Comparison of ENCODE assay signal across 23 cellular contexts in the genomic region with DNA sequence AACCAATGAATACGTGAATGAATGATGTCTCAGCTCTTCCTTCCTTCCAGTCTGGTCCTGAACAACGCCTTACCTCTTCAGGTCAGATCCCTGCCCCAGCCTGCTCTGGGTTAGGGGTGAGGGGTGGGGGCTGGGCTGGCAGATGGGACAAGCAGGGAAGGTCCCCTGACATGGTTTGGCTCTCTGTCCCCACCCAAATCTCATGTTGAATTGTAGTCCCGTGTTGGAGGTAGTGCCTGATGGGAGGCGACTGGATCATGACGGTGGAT. TPM values are rescaled to one million over a fixed set of nuclear protein-coding genes. Genes with fewer than 3 reads are reported as not detected.
DNase-seq lines count a peak whose midpoint lies in the region; ATAC-seq and TF ChIP-seq lines count a peak whose summit lies in the region.
"Had no signal": no experiment of that assay in that cellular context is flagged by ENCODE, and none has a peak within 500 bp of the region (broad histone marks: within the 10 kb centered on the region; RNA-seq: fewer than 3 reads in every experiment).

No MANE protein-coding gene starts in this region.

- H3K4me1 ChIP-seq in tibial artery, result no peaks in the 10 kb centered on the region
- H3K4me1 ChIP-seq: SJSA1 had no signal

- H3K27me3 ChIP-seq in tibial artery, result peaks cover 0 to 58% of the 10 kb centered on the region in 2 donors

- DNase-seq in Right ventricle myocardium inferior (ENCODE audit: missing footprints) (peak; percentile 9), Right ventricle myocardium superior (no peak), naive B cell (no peak), tibial artery (no peak), AML-193 (lab: John Stamatoyannopoulos, UW) (no peak), endothelial cell (ENCODE audit: low spot score) (no peak)
- no peak for DNase-seq in stimulated activated effector memory CD8-positive, alpha-beta T cell treated with anti-CD3 and anti-CD28 coated beads, Interleukin-12 subunit alpha, Interleukin-12 subunit beta, amount 100 ng/mL, for 72 hours (ENCODE audit: low spot score in 2 of 2)
- DNase-seq: Calu3; DMS79 treated with DMSO at 0.1 percent for 48 hours; NCI-H1105 treated with DMSO at 0.1 percent for 48 hours; NCI-H146; NCI-H1930; NCI-H2107; NCI-H446 treated with DMSO at 0.1 percent for 48 hours; NCI-H526; NCI-H82; NK-92 treated with Interleukin-12 subunit alpha and Interleukin-12 subunit beta, amount 100 ng/mL, for 24 hours had no signal

- H3K36me3 ChIP-seq in tibial artery, result no peaks in the 10 kb centered on the region
- H3K36me3 ChIP-seq: SJSA1 had no signal

- H3K27ac Mint-ChIP-seq in IgD-negative memory B cell, result peak overlapping the region in 2 of 3 donors; percentile 98 to 99
- peak overlapping the region; percentile 98 to 100 (median 99) for H3K27ac Mint-ChIP-seq in naive B cell
- H3K27ac Mint-ChIP-seq in endothelial cell (ENCODE audit: unreplicated experiment), result no peak overlapping the region
- no peak overlapping the region for H3K27ac Mint-ChIP-seq in stimulated activated effector memory CD8-positive, alpha-beta T cell treated with anti-CD3 and anti-CD28 coated beads, Interleukin-12 subunit alpha, Interleukin-12 subunit beta, amount 100 ng/mL, for 72 hours
- H3K27ac Mint-ChIP-seq: CD8-positive, alpha-beta memory T cell had no signal

- H3K27me3 Mint-ChIP-seq in IgD-negative memory B cell (peaks cover 1% of the 10 kb centered on the region), naive B cell (peaks cover 0 to 5% (median 0%) of the 10 kb centered on the region in 3 donors), endothelial cell (ENCODE audit: unreplicated experiment) (peaks cover 6% of the 10 kb centered on the region)

- no peak overlapping the region for H3K4me3 ChIP-seq in tibial artery
- H3K4me3 ChIP-seq: SJSA1 had no signal

- intact Hi-C loops in Right ventricle myocardium inferior (cut with DNase I), result no loop called here
- intact Hi-C loops in Right ventricle myocardium superior (cut with DNase I), result no loop called here
- intact Hi-C loops in tibial artery (cut with DNase I; ENCODE audit: low total_unique reads), result no loop called here

- H3K36me3 Mint-ChIP-seq in IgD-negative memory B cell, result peaks cover 2% of the 10 kb centered on the region
- H3K36me3 Mint-ChIP-seq in naive B cell, result peaks cover 5 to 14% of the 10 kb centered on the region in 2 donors
- peaks cover 8% of the 10 kb centered on the region for H3K36me3 Mint-ChIP-seq in endothelial cell (ENCODE audit: low read depth, unreplicated experiment)
- no peaks in the 10 kb centered on the region for H3K36me3 Mint-ChIP-seq in stimulated activated effector memory CD8-positive, alpha-beta T cell treated with anti-CD3 and anti-CD28 coated beads, Interleukin-12 subunit alpha, Interleukin-12 subunit beta, amount 100 ng/mL, for 72 hours
- H3K36me3 Mint-ChIP-seq: CD14-positive monocyte had no signal

- H3K4me1 Mint-ChIP-seq in IgD-negative memory B cell (peaks cover 23 to 28% (median 25%) of the 10 kb centered on the region in 3 donors), naive B cell (peaks cover 35 to 62% (median 47%) of the 10 kb centered on the region in 3 donors), endothelial cell (ENCODE audit: unreplicated experiment) (no peaks in the 10 kb centered on the region)
- peaks cover 8% of the 10 kb centered on the region for H3K4me1 Mint-ChIP-seq in stimulated activated effector memory CD8-positive, alpha-beta T cell treated with anti-CD3 and anti-CD28 coated beads, Interleukin-12 subunit alpha, Interleukin-12 subunit beta, amount 100 ng/mL, for 72 hours

- no peak for ATAC-seq in Right ventricle myocardium inferior
- ATAC-seq in Right ventricle myocardium superior (ENCODE audit: poor library complexity), result no peak
- ATAC-seq in naive B cell (ENCODE audit: low read depth in 2 of 2), result no peak
- no peak for ATAC-seq in stimulated activated effector memory CD8-positive, alpha-beta T cell treated with anti-CD3 and anti-CD28 coated beads, Interleukin-12 subunit alpha, Interleukin-12 subunit beta, amount 100 ng/mL, for 72 hours
- ATAC-seq: PC-3 had no signal

- peak overlapping the region in 2 of 4 donors; percentile 86 to 89 for H3K4me3 Mint-ChIP-seq in IgD-negative memory B cell
- H3K4me3 Mint-ChIP-seq in naive B cell, result peak overlapping the region in 6 of 8 donors; percentile 55 to 77 (median 74)
- no peak overlapping the region for H3K4me3 Mint-ChIP-seq in endothelial cell (ENCODE audit: unreplicated experiment)
- no peak overlapping the region for H3K4me3 Mint-ChIP-seq in stimulated activated effector memory CD8-positive, alpha-beta T cell treated with anti-CD3 and anti-CD28 coated beads, Interleukin-12 subunit alpha, Interleukin-12 subunit beta, amount 100 ng/mL, for 72 hours
- H3K4me3 Mint-ChIP-seq: CD14-positive monocyte; CD8-positive, alpha-beta memory T cell had no signal

- H3K9me3 ChIP-seq in tibial artery, result peaks cover 0 to 16% (median 9%) of the 10 kb centered on the region in 3 donors

- no peak overlapping the region for H3K27ac ChIP-seq in tibial artery
- H3K27ac ChIP-seq: SJSA1 had no signal

- TF ChIP-seq CTCF in tibial artery (IDR thresholded peaks at IDR 0.05) (no peak), endothelial cell (IDR thresholded peaks at IDR 0.05; ENCODE audit: unreplicated experiment) (no peak)

- H3K9me3 Mint-ChIP-seq in IgD-negative memory B cell, result peaks cover 5 to 9% (median 6%) of the 10 kb centered on the region in 3 donors
- peaks cover 5 to 18% (median 11%) of the 10 kb centered on the region in 7 donors for H3K9me3 Mint-ChIP-seq in naive B cell
- H3K9me3 Mint-ChIP-seq in endothelial cell (ENCODE audit: unreplicated experiment), result no peaks in the 10 kb centered on the region
- H3K9me3 Mint-ChIP-seq in stimulated activated effector memory CD8-positive, alpha-beta T cell treated with anti-CD3 and anti-CD28 coated beads, Interleukin-12 subunit alpha, Interleukin-12 subunit beta, amount 100 ng/mL, for 72 hours, result peaks cover 3% of the 10 kb centered on the region

RNA-seq across cellular contexts. Expression of gene DIRAS1, which starts 9.3 kb away (rescaled TPM):
- total RNA-seq in Right ventricle myocardium inferior (200 TPM), Right ventricle myocardium superior (216 TPM), endothelial cell (ENCODE audit: unreplicated experiment) (0.82 TPM)
- polyA plus RNA-seq in IgD-negative memory B cell (0.64 TPM), naive B cell (ENCODE audit: low read depth in 6 of 6) (1 to 10 TPM in 5 of 6 donors, under 1 TPM in 1; 0.92 to 2.7 (median 1.5) TPM)
- total RNA-seq: SJSA1 had no signal
- polyA plus RNA-seq: CD14-positive monocyte; CD8-positive, alpha-beta memory T cell had no signal

RNA-seq across cellular contexts. Expression of gene GNG7, which starts 9.4 kb away (rescaled TPM):
- 26.7 TPM for total RNA-seq in Right ventricle myocardium inferior
- total RNA-seq in Right ventricle myocardium superior, result 35.2 TPM
- 74.6 TPM for polyA plus RNA-seq in IgD-negative memory B cell
- polyA plus RNA-seq in naive B cell (ENCODE audit: low read depth in 6 of 6), result 10 to 100 TPM; 49.1 to 72.0 (median 60.9) TPM
- 7.7 TPM for total RNA-seq in endothelial cell (ENCODE audit: unreplicated experiment)
- total RNA-seq: LHCN-M2 had no signal

RNA-seq across cellular contexts. Expression of gene SLC39A3, which starts 27.9 kb away (rescaled TPM):
- total RNA-seq in Right ventricle myocardium inferior (24.5 TPM), Right ventricle myocardium superior (20.2 TPM), endothelial cell (ENCODE audit: unreplicated experiment) (28.7 TPM)
- polyA plus RNA-seq in IgD-negative memory B cell (86.9 TPM), naive B cell (ENCODE audit: low read depth in 6 of 6) (10 to 100 TPM; 56.2 to 88.7 (median 60.5) TPM)

Comparison
In these comparisons a context has a peak if more than half of its experiments do, and no peak if none do; other contexts are left out.
1. H3K27ac Mint-ChIP-seq: peak in IgD-negative memory B cell (2 of 3) and naive B cell (6 of 6); none in endothelial cell (single experiment) and stimulated activated effector memory CD8-positive, alpha-beta T cell treated with anti-CD3 and anti-CD28 coated beads, Interleukin-12 subunit alpha, Interleukin-12 subunit beta, amount 100 ng/mL, for 72 hours (single experiment).
2. H3K4me3 Mint-ChIP-seq: peak in naive B cell (6 of 8); none in endothelial cell (single experiment) and stimulated activated effector memory CD8-positive, alpha-beta T cell treated with anti-CD3 and anti-CD28 coated beads, Interleukin-12 subunit alpha, Interleukin-12 subunit beta, amount 100 ng/mL, for 72 hours (single experiment).
3. RNA of gene DIRAS1, which starts 9.3 kb away (total RNA-seq): 216 TPM in Right ventricle myocardium superior (single experiment) and 200 TPM in Right ventricle myocardium inferior (single experiment); 0.82 TPM in endothelial cell (single experiment); every median in the first group is over 100 times any median in the second.